ENCODE assay signal across 2 cellular contexts in the genomic region with DNA sequence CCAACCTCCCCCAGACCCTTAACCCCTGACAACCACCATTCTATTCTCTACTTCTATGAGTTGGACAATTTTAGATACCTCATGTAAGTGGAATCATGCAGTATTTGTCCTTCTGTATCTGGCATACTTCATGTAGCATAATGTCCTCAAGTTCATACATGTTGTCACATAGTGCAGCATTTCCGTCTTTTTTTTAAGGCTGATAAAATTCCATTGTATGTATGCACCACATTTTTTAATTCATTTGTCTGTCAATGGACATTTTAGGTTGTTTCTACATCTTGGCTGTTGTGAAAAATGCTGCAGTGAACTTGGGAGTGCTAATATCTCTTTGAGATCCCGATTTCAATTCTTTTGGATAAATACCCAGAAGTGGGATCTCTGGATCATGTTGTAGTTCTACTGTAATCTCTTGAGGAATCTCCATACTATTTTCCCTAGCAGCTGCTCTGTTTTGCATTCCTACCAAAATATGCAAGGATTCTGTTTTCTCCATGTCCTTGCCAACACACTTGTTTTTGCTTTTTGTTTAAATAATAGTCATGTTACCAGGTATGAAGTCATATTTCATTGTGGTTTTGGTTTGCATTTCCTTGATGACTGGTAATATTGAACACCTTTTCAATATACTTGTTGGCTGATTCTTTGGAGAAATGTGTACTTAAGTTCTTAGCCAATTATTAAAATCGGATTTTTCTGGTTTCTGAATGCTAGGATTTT.
TF ChIP-seq lines count a peak whose summit lies in the region.

No MANE protein-coding gene starts in this region.

TF ChIP-seq in SK-N-SH treated with all-trans-retinoic acid at 6 μM for 48 hours, 23 proteins besides CTCF, POLR2A, EP300 and RAD21 (continued from another document):
- TF ChIP-seq, protein P1, sequence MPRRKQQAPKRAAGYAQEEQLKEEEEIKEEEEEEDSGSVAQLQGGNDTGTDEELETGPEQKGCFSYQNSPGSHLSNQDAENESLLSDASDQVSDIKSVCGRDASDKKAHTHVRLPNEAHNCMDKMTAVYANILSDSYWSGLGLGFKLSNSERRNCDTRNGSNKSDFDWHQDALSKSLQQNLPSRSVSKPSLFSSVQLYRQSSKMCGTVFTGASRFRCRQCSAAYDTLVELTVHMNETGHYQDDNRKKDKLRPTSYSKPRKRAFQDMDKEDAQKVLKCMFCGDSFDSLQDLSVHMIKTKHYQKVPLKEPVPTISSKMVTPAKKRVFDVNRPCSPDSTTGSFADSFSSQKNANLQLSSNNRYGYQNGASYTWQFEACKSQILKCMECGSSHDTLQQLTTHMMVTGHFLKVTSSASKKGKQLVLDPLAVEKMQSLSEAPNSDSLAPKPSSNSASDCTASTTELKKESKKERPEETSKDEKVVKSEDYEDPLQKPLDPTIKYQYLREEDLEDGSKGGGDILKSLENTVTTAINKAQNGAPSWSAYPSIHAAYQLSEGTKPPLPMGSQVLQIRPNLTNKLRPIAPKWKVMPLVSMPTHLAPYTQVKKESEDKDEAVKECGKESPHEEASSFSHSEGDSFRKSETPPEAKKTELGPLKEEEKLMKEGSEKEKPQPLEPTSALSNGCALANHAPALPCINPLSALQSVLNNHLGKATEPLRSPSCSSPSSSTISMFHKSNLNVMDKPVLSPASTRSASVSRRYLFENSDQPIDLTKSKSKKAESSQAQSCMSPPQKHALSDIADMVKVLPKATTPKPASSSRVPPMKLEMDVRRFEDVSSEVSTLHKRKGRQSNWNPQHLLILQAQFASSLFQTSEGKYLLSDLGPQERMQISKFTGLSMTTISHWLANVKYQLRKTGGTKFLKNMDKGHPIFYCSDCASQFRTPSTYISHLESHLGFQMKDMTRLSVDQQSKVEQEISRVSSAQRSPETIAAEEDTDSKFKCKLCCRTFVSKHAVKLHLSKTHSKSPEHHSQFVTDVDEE (CRISPR knock-in tag; IDR thresholded peaks at IDR 0.05): no peak
- TF ChIP-seq BACH2 (CRISPR knock-in tag; IDR thresholded peaks at IDR 0.05; ENCODE audit: borderline replicate concordance) (no peak), ESRRG (CRISPR knock-in tag; IDR thresholded peaks at IDR 0.05) (no peak), GLIS3 (CRISPR knock-in tag; IDR thresholded peaks at IDR 0.05) (no peak), ZFP3 (CRISPR knock-in tag; IDR thresholded peaks at IDR 0.05) (no peak), TCF4 (CRISPR knock-in tag; IDR thresholded peaks at IDR 0.05; ENCODE audit: borderline replicate concordance) (no peak), ARNTL (CRISPR knock-in tag; IDR thresholded peaks at IDR 0.05; ENCODE audit: borderline replicate concordance, low read depth) (no peak), RARB (CRISPR knock-in tag; IDR thresholded peaks at IDR 0.05) (no peak), ISL1 (CRISPR knock-in tag; IDR thresholded peaks at IDR 0.05) (no peak)
- TF ChIP-seq, protein P2, sequence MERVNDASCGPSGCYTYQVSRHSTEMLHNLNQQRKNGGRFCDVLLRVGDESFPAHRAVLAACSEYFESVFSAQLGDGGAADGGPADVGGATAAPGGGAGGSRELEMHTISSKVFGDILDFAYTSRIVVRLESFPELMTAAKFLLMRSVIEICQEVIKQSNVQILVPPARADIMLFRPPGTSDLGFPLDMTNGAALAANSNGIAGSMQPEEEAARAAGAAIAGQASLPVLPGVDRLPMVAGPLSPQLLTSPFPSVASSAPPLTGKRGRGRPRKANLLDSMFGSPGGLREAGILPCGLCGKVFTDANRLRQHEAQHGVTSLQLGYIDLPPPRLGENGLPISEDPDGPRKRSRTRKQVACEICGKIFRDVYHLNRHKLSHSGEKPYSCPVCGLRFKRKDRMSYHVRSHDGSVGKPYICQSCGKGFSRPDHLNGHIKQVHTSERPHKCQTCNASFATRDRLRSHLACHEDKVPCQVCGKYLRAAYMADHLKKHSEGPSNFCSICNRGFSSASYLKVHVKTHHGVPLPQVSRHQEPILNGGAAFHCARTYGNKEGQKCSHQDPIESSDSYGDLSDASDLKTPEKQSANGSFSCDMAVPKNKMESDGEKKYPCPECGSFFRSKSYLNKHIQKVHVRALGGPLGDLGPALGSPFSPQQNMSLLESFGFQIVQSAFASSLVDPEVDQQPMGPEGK (CRISPR knock-in tag; IDR thresholded peaks at IDR 0.05; ENCODE audit: borderline replicate concordance): no peak
- TF ChIP-seq, protein P3, sequence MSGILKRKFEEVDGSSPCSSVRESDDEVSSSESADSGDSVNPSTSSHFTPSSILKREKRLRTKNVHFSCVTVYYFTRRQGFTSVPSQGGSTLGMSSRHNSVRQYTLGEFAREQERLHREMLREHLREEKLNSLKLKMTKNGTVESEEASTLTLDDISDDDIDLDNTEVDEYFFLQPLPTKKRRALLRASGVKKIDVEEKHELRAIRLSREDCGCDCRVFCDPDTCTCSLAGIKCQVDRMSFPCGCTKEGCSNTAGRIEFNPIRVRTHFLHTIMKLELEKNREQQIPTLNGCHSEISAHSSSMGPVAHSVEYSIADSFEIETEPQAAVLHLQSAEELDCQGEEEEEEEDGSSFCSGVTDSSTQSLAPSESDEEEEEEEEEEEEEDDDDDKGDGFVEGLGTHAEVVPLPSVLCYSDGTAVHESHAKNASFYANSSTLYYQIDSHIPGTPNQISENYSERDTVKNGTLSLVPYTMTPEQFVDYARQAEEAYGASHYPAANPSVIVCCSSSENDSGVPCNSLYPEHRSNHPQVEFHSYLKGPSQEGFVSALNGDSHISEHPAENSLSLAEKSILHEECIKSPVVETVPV (CRISPR knock-in tag; IDR thresholded peaks at IDR 0.05): no peak

TF ChIP-seq in SK-N-SH, 30 proteins besides CTCF, POLR2A, EP300 and RAD21 (continued from another document):
- TF ChIP-seq PBX3 (IDR thresholded peaks at IDR 0.05): no peak
- no peak for TF ChIP-seq NRF1 (IDR thresholded peaks at IDR 0.05; ENCODE audit: low read depth, low read length)
- no peak for TF ChIP-seq NFIC (IDR thresholded peaks at IDR 0.05; ENCODE audit: borderline replicate concordance)
- no peak for TF ChIP-seq SMC3 (IDR thresholded peaks at IDR 0.05; ENCODE audit: low read depth, low read length)
